15 cellular contexts compared by ENCODE assay signal in genomic region chr12:11016937-11017336, GRCh38. TPM values are rescaled to one million over a fixed set of nuclear protein-coding genes. Genes with fewer than 3 reads are reported as not detected.
"Had no signal": no experiment of that assay in that cellular context is flagged by ENCODE, and none has a peak within 500 bp of the region (broad histone marks: within the 10 kb centered on the region; RNA-seq: fewer than 3 reads in every experiment).

No MANE protein-coding gene starts in this region.

- H3K27ac ChIP-seq: WERI-Rb-1 had no signal

- ATAC-seq: activated CD8-positive, alpha-beta memory T cell treated with anti-CD3 and anti-CD28 coated beads, Interleukin-2, amount 10 ng/mL, durations not matched to agents 7 days and 5 days; left ventricle myocardium superior; stimulated activated memory B cell treated with anti-CD40 and anti-IgM and Interleukin-4, amounts not matched to agents 10 μg/mL and 1 μg/mL and 100 μg/mL, for 72 hours had no signal

- FAIRE-seq: astrocyte, bronchial epithelial cell, endometrium, kidney had no signal

- H3K36me3 ChIP-seq: WERI-Rb-1 had no signal

- DNase-seq: activated CD4-positive, alpha-beta memory T cell treated with anti-CD3 and anti-CD28 coated beads for 36 hours; activated CD8-positive, alpha-beta memory T cell treated with anti-CD3 and anti-CD28 coated beads, Interleukin-2, amount 10 ng/mL, durations not matched to agents 7 days and 5 days; activated naive CD4-positive, alpha-beta T cell treated with anti-CD3 and anti-CD28 coated beads, Interleukin-2, amount 10 ng/mL, durations not matched to agents 7 days and 5 days; activated T-cell treated with anti-CD3 and anti-CD28 coated beads, Interleukin-2, amount 50 U/mL, for 1 hour; kidney; left ventricle myocardium superior; mesenchymal stem cell; trophoblast cell; WERI-Rb-1 had no signal

RNA-seq across cellular contexts. Expression of gene TAS2R50, which starts 30.2 kb away (rescaled TPM):
- total RNA-seq: activated CD4-positive, alpha-beta memory T cell treated with anti-CD3 and anti-CD28 coated beads for 36 hours had no signal
- polyA plus RNA-seq: esophagus, neural cell had no signal

RNA-seq across cellular contexts. Expression of gene TAS2R46, which starts 45.2 kb away (rescaled TPM):
- polyA plus RNA-seq: esophagus, neural cell had no signal
